In the genomic region with DNA sequence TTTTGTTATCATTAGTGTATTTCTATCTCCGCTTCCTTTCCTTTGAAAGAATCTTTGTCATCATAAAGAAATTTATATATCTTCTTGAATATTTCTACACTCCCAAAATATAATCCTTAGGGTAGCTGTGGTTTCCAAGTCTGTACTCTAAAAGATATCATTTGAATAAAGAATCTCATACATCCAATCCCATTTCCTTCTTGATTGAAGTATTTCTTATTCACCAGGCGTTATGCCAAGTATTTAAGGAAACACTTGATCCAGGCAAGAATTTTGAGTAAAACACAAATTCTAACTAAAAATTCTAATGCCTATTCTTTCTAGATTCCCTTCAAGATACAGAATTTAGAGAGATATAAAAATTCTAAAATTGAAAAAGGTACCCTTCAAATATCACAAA, we compare ENCODE assay signal across 26 cellular contexts.
DNase-seq lines count a peak whose midpoint lies in the region; ATAC-seq and TF ChIP-seq lines count a peak whose summit lies in the region.
"Had no signal": no experiment of that assay in that cellular context is flagged by ENCODE, and none has a peak within 500 bp of the region (broad histone marks: within the 10 kb centered on the region; RNA-seq: fewer than 3 reads in every experiment).

No MANE protein-coding gene starts in this region.

- peaks cover 2% of the 10 kb centered on the region for H3K9me3 Mint-ChIP-seq in activated CD4-positive, alpha-beta T cell treated with anti-CD3 and anti-CD28 coated beads for 36 hours (ENCODE audit: low read depth)

- BruUV-seq in A673 (replicated peaks; lab: Mats Ljungman, UMichigan), result no TSS peak
- BruUV-seq in OCI-LY7 (replicated peaks; lab: Mats Ljungman, UMichigan), result no TSS peak

- no peaks in the 10 kb centered on the region for H3K4me1 Mint-ChIP-seq in activated CD4-positive, alpha-beta T cell treated with anti-CD3 and anti-CD28 coated beads for 36 hours
- H3K4me1 Mint-ChIP-seq: B cell; CD14-positive monocyte; CD4-positive, alpha-beta memory T cell; CD4-positive, CD25-positive, alpha-beta regulatory T cell; CD8-positive, alpha-beta memory T cell had no signal

- H3K36me3 ChIP-seq in A673 (ENCODE audit: insufficient read depth, low read length, poor library complexity, severe bottlenecking) (no peaks in the 10 kb centered on the region), OCI-LY7 (ENCODE audit: insufficient read depth, low read length) (no peaks in the 10 kb centered on the region), BE2C (no peaks in the 10 kb centered on the region)
- H3K36me3 ChIP-seq: BLaER1 had no signal

- peak; percentile 63 for DNase-seq in A673 (ENCODE audit: low spot score)
- no peak for DNase-seq in OCI-LY7 (ENCODE audit: low spot score)
- peak; percentile 1 for DNase-seq in choroid plexus epithelial cell (ENCODE audit: low read depth)
- peak; percentile 20 for DNase-seq in fibroblast of peridontal ligament (ENCODE audit: extremely low read depth)
- DNase-seq in BE2C, result no peak
- DNase-seq in activated CD4-positive, alpha-beta T cell treated with anti-CD3 and anti-CD28 coated beads for 36 hours, result no peak
- DNase-seq in amniotic stem cell (lab: John Stamatoyannopoulos, UW), result no peak
- DNase-seq: ACHN; C1 segment of cervical spinal cord; CD4-positive, alpha-beta memory T cell; CD4-positive, CD25-positive, alpha-beta regulatory T cell; CD8-positive, alpha-beta memory T cell; COR-L47; DMS 273 treated with DMSO at 0.1 percent for 48 hours; DMS153; DMS53; DMS79; DND-41; EL; GDM1 had no signal

- H3K79me2 ChIP-seq in OCI-LY7 (ENCODE audit: insufficient read depth, low read depth, low read length), result no peaks in the 10 kb centered on the region

- TF ChIP-seq CTCF in A673 (conservative IDR thresholded peaks at IDR 0.05; ENCODE audit: low read depth, low read length) (no peak), OCI-LY7 (conservative IDR thresholded peaks at IDR 0.05; ENCODE audit: low read length) (no peak), choroid plexus epithelial cell (conservative IDR thresholded peaks at IDR 0.05; ENCODE audit: low read depth, low read length) (no peak), BE2C (IDR thresholded peaks at IDR 0.05; ENCODE audit: low read depth, low read length) (no peak)

- H3K4me3 ChIP-seq in A673 (ENCODE audit: low read depth, low read length, poor library complexity, severe bottlenecking), result no peak overlapping the region
- H3K4me3 ChIP-seq in OCI-LY7 (ENCODE audit: low read depth, low read length, poor library complexity, severe bottlenecking), result no peak overlapping the region
- no peak overlapping the region for H3K4me3 ChIP-seq in choroid plexus epithelial cell (ENCODE audit: low read depth, low read length)
- no peak overlapping the region for H3K4me3 ChIP-seq in BE2C (ENCODE audit: low read depth, low read length)
- H3K4me3 ChIP-seq: A549, BLaER1 had no signal

- intact Hi-C loops in A673 (cut with micrococcal nuclease; ENCODE audit: unreplicated experiment) (loop anchor here (2.0 kb wide), 1 partner anchor 22 kb away; no protein-coding TSS in a partner anchor), OCI-LY7 (cut with micrococcal nuclease; ENCODE audit: unreplicated experiment) (no loop called here)
- intact Hi-C loops in activated CD4-positive, alpha-beta T cell treated with anti-CD3 and anti-CD28 coated beads for 36 hours (cut with DNase I, micrococcal nuclease), result no loop called here

- H3K27me3 ChIP-seq in A673 (replicated peaks; ENCODE audit: insufficient read depth, low read depth, low read length, poor library complexity), result peaks cover 4% of the 10 kb centered on the region
- H3K27me3 ChIP-seq in BE2C, result no peaks in the 10 kb centered on the region
- H3K27me3 ChIP-seq: BLaER1 had no signal

- CTCF ChIA-PET in A673 (lab: Charles Lee), result no interaction called here
- CTCF ChIA-PET in OCI-LY7 (lab: Charles Lee; ENCODE audit: unreplicated experiment), result interaction anchor here (0.6 kb wide), 1 partner anchor 634 kb away, joined by 3 read pairs; no protein-coding TSS in a partner anchor
- CTCF ChIA-PET in activated CD4-positive, alpha-beta T cell treated with anti-CD3 and anti-CD28 coated beads for 36 hours (lab: Charles Lee), result interaction anchor here (0.8 kb wide), 1 partner anchor 563 kb away, joined by 3 read pairs; no protein-coding TSS in a partner anchor

- H3K4me2 ChIP-seq in OCI-LY7 (ENCODE audit: low read length), result no peak overlapping the region
- H3K4me2 ChIP-seq: A549, BLaER1 had no signal

- H3K27me3 Mint-ChIP-seq in activated CD4-positive, alpha-beta T cell treated with anti-CD3 and anti-CD28 coated beads for 36 hours, result no peaks in the 10 kb centered on the region
- H3K27me3 Mint-ChIP-seq: B cell; CD4-positive, alpha-beta memory T cell; CD4-positive, CD25-positive, alpha-beta regulatory T cell; CD8-positive, alpha-beta memory T cell had no signal

- H4K20me1 ChIP-seq in OCI-LY7 (ENCODE audit: insufficient read depth, low read length), result no peaks in the 10 kb centered on the region
- H4K20me1 ChIP-seq: BLaER1 had no signal

- POLR2A ChIA-PET in A673 (lab: Charles Lee; ENCODE audit: low non-redundant PET) (no interaction called here), OCI-LY7 (lab: Charles Lee) (interaction anchor here (0.6 to 2.3 kb wide), 4 partner anchors 10 to 29 kb away, joined by 3 to 9 read pairs (median 3); no protein-coding TSS in a partner anchor)
- POLR2A ChIA-PET in activated CD4-positive, alpha-beta T cell treated with anti-CD3 and anti-CD28 coated beads for 36 hours (lab: Charles Lee), result no interaction called here

- H3K27ac ChIP-seq in A673 (ENCODE audit: low read depth, low read length, poor library complexity, severe bottlenecking) (no peak overlapping the region), OCI-LY7 (ENCODE audit: low read depth, low read length, poor library complexity, severe bottlenecking) (no peak overlapping the region)
- H3K27ac ChIP-seq: 22Rv1, A549, BLaER1 had no signal

- no peaks in the 10 kb centered on the region for H3K9me3 ChIP-seq in A673 (ENCODE audit: low read depth, low read length, poor library complexity, severe bottlenecking)
- no peaks in the 10 kb centered on the region for H3K9me3 ChIP-seq in OCI-LY7 (ENCODE audit: low read length)
- no peaks in the 10 kb centered on the region for H3K9me3 ChIP-seq in BE2C
- H3K9me3 ChIP-seq: A549, BLaER1 had no signal

- no peaks in the 10 kb centered on the region for H3K36me3 Mint-ChIP-seq in activated CD4-positive, alpha-beta T cell treated with anti-CD3 and anti-CD28 coated beads for 36 hours (ENCODE audit: low read depth)
- H3K36me3 Mint-ChIP-seq: CD14-positive monocyte; CD4-positive, alpha-beta memory T cell; CD4-positive, CD25-positive, alpha-beta regulatory T cell; CD8-positive, alpha-beta memory T cell had no signal

- H3K9me2 ChIP-seq in OCI-LY7 (ENCODE audit: insufficient read depth, low read length), result no peaks in the 10 kb centered on the region

- ATAC-seq in GM19452 (IDR thresholded peaks at IDR 0.05; ENCODE audit: unreplicated experiment), result no peak
- no peak for ATAC-seq in activated CD4-positive, alpha-beta T cell treated with anti-CD3 and anti-CD28 coated beads for 36 hours
- ATAC-seq: A549 had no signal

- no peak overlapping the region for H3K27ac Mint-ChIP-seq in activated CD4-positive, alpha-beta T cell treated with anti-CD3 and anti-CD28 coated beads for 36 hours
- H3K27ac Mint-ChIP-seq: B cell; CD14-positive monocyte; CD4-positive, alpha-beta memory T cell; CD4-positive, CD25-positive, alpha-beta regulatory T cell; CD8-positive, alpha-beta memory T cell had no signal

- H2AFZ ChIP-seq in OCI-LY7 (ENCODE audit: low read length), result peak overlapping the region; percentile 47; the same call in 1 of the 2 replicates

- no peak overlapping the region for H3K4me3 Mint-ChIP-seq in activated CD4-positive, alpha-beta T cell treated with anti-CD3 and anti-CD28 coated beads for 36 hours
- H3K4me3 Mint-ChIP-seq: B cell; CD14-positive monocyte; CD4-positive, alpha-beta memory T cell; CD4-positive, CD25-positive, alpha-beta regulatory T cell; CD8-positive, alpha-beta memory T cell had no signal

- peaks cover 29% of the 10 kb centered on the region for H3K4me1 ChIP-seq in A673 (ENCODE audit: insufficient read depth, low read length, poor library complexity, severe bottlenecking)
- H3K4me1 ChIP-seq in OCI-LY7 (ENCODE audit: insufficient read depth, low read length, poor library complexity, severe bottlenecking), result no peaks in the 10 kb centered on the region
- no peaks in the 10 kb centered on the region for H3K4me1 ChIP-seq in BE2C
- H3K4me1 ChIP-seq: A549, BLaER1 had no signal

Comparison
In these comparisons a context has a peak if more than half of its experiments do, and no peak if none do; other contexts are left out.
1. DNase-seq: peak in A673 (single experiment), choroid plexus epithelial cell (single experiment) and fibroblast of peridontal ligament (single experiment); none in OCI-LY7 (single experiment), BE2C (single experiment), activated CD4-positive, alpha-beta T cell treated with anti-CD3 and anti-CD28 coated beads for 36 hours (single experiment) and amniotic stem cell (single experiment).